In genomic region chr16:86202267-86202666, GRCh38 we compare ENCODE assay signal across 22 cellular contexts.
DNase-seq lines count a peak whose midpoint lies in the region; ATAC-seq, FAIRE-seq and TF ChIP-seq lines count a peak whose summit lies in the region.
"Had no signal": no experiment of that assay in that cellular context is flagged by ENCODE, and none has a peak within 500 bp of the region (broad histone marks: within the 10 kb centered on the region; RNA-seq: fewer than 3 reads in every experiment).

No MANE protein-coding gene starts in this region.

- H3K27ac Mint-ChIP-seq in CD8-positive, alpha-beta memory T cell, result peak overlapping the region in 1 of 8 donors; percentile 89
- H3K27ac Mint-ChIP-seq: CD4-positive, CD25-positive, alpha-beta regulatory T cell had no signal

- DNase-seq in H1 (ENCODE audit: low read depth in 1 of 2, low spot score in 2 of 2), result no peak
- DNase-seq in mesenteric fat pad (ENCODE audit: low spot score), result peak; percentile 74
- peak; percentile 55 for DNase-seq in sigmoid colon
- no peak for DNase-seq in cerebellar cortex (ENCODE audit: low spot score)
- DNase-seq in CD8-positive, alpha-beta memory T cell, result no peak
- no peak for DNase-seq in omental fat pad (ENCODE audit: low spot score)
- no peak for DNase-seq in activated CD4-positive, alpha-beta T cell treated with anti-CD3 and anti-CD28 coated beads for 4 hours
- DNase-seq: CD4-positive, CD25-positive, alpha-beta regulatory T cell; COR-L47; DMS 273 treated with DMSO at 0.1 percent for 48 hours; DMS79 treated with DMSO at 0.1 percent for 48 hours; GM23248; KG1; NCI-H1092 treated with DMSO at 0.1 percent for 48 hours; NCI-H1436 treated with DMSO at 0.1 percent for 48 hours; NCI-H2029; NCI-H2227 treated with DMSO at 0.1 percent for 48 hours; NCI-H510A treated with DMSO at 0.1 percent for 48 hours; NCI-H82 had no signal

- H3K9ac ChIP-seq in H1 (replicated peaks in 1 of 4; ENCODE audit: extremely low read depth in 1 of 4, low read depth in 3 of 4, low read length in 3 of 4), result no peak overlapping the region
- H3K9ac ChIP-seq: GM23248 had no signal

- no peak overlapping the region for H2BK12ac ChIP-seq in H1 (ENCODE audit: low read depth, low read length)

- no peak overlapping the region for H3K4me2 ChIP-seq in H1 (ENCODE audit: insufficient read depth in 1 of 2, low read depth in 2 of 2, low read length in 2 of 2)

- no peaks in the 10 kb centered on the region for H3K79me1 ChIP-seq in H1 (ENCODE audit: low read depth, low read length)

- TF ChIP-seq POLR2A in H1 (IDR thresholded peaks at IDR 0.05; ENCODE audit: control extremely low read depth in 1 of 2, low read depth in 2 of 2, low read length in 2 of 2) (no peak), sigmoid colon (IDR thresholded peaks at IDR 0.05) (no peak)

- no peak overlapping the region for H3K27ac ChIP-seq in H1 (ENCODE audit: low read depth, low read length)
- peak overlapping the region; percentile 87 to 96 (median 92) for H3K27ac ChIP-seq in sigmoid colon
- no peak overlapping the region for H3K27ac ChIP-seq in CD8-positive, alpha-beta memory T cell (ENCODE audit: low read depth, low read length)
- H3K27ac ChIP-seq: GM23248 had no signal

- no peak overlapping the region for H2BK20ac ChIP-seq in H1 (ENCODE audit: low read length)

- TF ChIP-seq RAD21 in H1 (IDR thresholded peaks at IDR 0.05 in 1 of 2, conservative IDR thresholded peaks at IDR 0.05 in 1 of 2; ENCODE audit: low read depth in 2 of 2, low read length in 2 of 2), result no peak

- ATAC-seq in omental fat pad (ENCODE audit: low FRiP score), result no peak
- ATAC-seq: HCT116 had no signal

- H4K5ac ChIP-seq in H1 (ENCODE audit: insufficient read length, low read depth, low read length), result no peak overlapping the region

- H2AK5ac ChIP-seq in H1 (ENCODE audit: low read depth, low read length), result no peak overlapping the region

- H3K4me3 Mint-ChIP-seq in CD8-positive, alpha-beta memory T cell, result no peak overlapping the region
- H3K4me3 Mint-ChIP-seq: CD4-positive, CD25-positive, alpha-beta regulatory T cell had no signal

- no peaks in the 10 kb centered on the region for H3K79me2 ChIP-seq in H1 (ENCODE audit: control insufficient read depth in 1 of 2, insufficient read depth in 2 of 2, low read length in 2 of 2)

- H2BK15ac ChIP-seq in H1 (ENCODE audit: low read length), result no peak overlapping the region

- no peaks in the 10 kb centered on the region for H3K23me2 ChIP-seq in H1 (ENCODE audit: low read depth, low read length)

- no peak for TF ChIP-seq CTCF in H1 (IDR thresholded peaks at IDR 0.05; ENCODE audit: control extremely low read depth in 1 of 3, insufficient read depth in 1 of 3, low read depth in 1 of 3, low read length in 3 of 3)
- no peak for TF ChIP-seq CTCF in sigmoid colon (IDR thresholded peaks at IDR 0.05)
- no peak for TF ChIP-seq CTCF in omental fat pad (IDR thresholded peaks at IDR 0.05)

- no peak overlapping the region for H3K56ac ChIP-seq in H1 (replicated peaks; ENCODE audit: insufficient read length, low read depth, low read length)

- H2BK5ac ChIP-seq in H1 (ENCODE audit: low read depth, low read length), result no peak overlapping the region

- POLR2A ChIA-PET in H1 (lab: Charles Lee; ENCODE audit: partially characterized antibody), result interaction anchor here (0.9 kb wide), 1 partner anchor 7 kb away, joined by 3 read pairs; no protein-coding TSS in a partner anchor
- POLR2A ChIA-PET in CD8-positive, alpha-beta memory T cell (lab: Charles Lee), result no interaction called here

- no peaks in the 10 kb centered on the region for H3K36me3 Mint-ChIP-seq in CD8-positive, alpha-beta memory T cell
- H3K36me3 Mint-ChIP-seq: CD4-positive, CD25-positive, alpha-beta regulatory T cell had no signal

- no peak for TF ChIP-seq EP300 in H1 (IDR thresholded peaks at IDR 0.05; ENCODE audit: borderline replicate concordance in 1 of 2, low read depth in 2 of 2, low read length in 2 of 2)
- no peak for TF ChIP-seq EP300 in sigmoid colon (IDR thresholded peaks at IDR 0.05)

- H2AFZ ChIP-seq in H1 (ENCODE audit: low read length), result 0 out of 2 replicates have a peak overlapping the region, but pooled peaks have one; percentile 64
- H2AFZ ChIP-seq: GM23248 had no signal

- no peak overlapping the region for H2BK120ac ChIP-seq in H1 (replicated peaks; ENCODE audit: low read depth, low read length)

- no peak for FAIRE-seq in H1 (lab: Jason Lieb, UNC)
- FAIRE-seq: GM12878, RCC 7860 had no signal

- peaks cover 0 to 9% (median 4%) of the 10 kb centered on the region in 4 experiments; a peak in 4 of 7 replicates for H3K4me1 ChIP-seq in H1 (replicated peaks in 1 of 4; ENCODE audit: control insufficient read depth in 3 of 4, insufficient read depth in 4 of 4, low read length in 3 of 4)
- peaks cover 0 to 41% (median 36%) of the 10 kb centered on the region in 4 donors for H3K4me1 ChIP-seq in sigmoid colon
- H3K4me1 ChIP-seq in CD8-positive, alpha-beta memory T cell (ENCODE audit: insufficient read depth, low read length), result no peaks in the 10 kb centered on the region

- no peak overlapping the region for H3K23ac ChIP-seq in H1 (ENCODE audit: insufficient read length)

- CTCF ChIA-PET in H1 (lab: Charles Lee; ENCODE audit: partially characterized antibody), result interaction anchor here (0.6 to 1.3 kb wide), 2 partner anchors 119 to 982 kb away, joined by 3 read pairs; no protein-coding TSS in a partner anchor
- CTCF ChIA-PET in CD8-positive, alpha-beta memory T cell (lab: Charles Lee), result no interaction called here

- H3K9me3 ChIP-seq in H1 (ENCODE audit: insufficient read depth in 2 of 2, low read depth in 1 of 2, low read length in 1 of 2), result no peaks in the 10 kb centered on the region
- H3K9me3 ChIP-seq in sigmoid colon, result no peaks in the 10 kb centered on the region
- H3K9me3 ChIP-seq in CD8-positive, alpha-beta memory T cell (ENCODE audit: low read length), result no peaks in the 10 kb centered on the region

- H3K27me3 Mint-ChIP-seq in CD8-positive, alpha-beta memory T cell, result peaks cover 22 to 40% of the 10 kb centered on the region in 2 donors

- no peaks in the 10 kb centered on the region for H4K20me1 ChIP-seq in H1 (replicated peaks in 1 of 2; ENCODE audit: control insufficient read depth in 1 of 2, insufficient read depth in 2 of 2, low read length in 2 of 2)

- H4K91ac ChIP-seq in H1 (replicated peaks; ENCODE audit: insufficient read length, low read length), result no peak overlapping the region

- H3K9me3 Mint-ChIP-seq in CD8-positive, alpha-beta memory T cell, result no peaks in the 10 kb centered on the region

- no peak overlapping the region for H3K14ac ChIP-seq in H1 (ENCODE audit: insufficient read length)

- H4K8ac ChIP-seq in H1 (ENCODE audit: extremely low read depth, insufficient read depth, low read length), result no peak overlapping the region; the same call in 1 of the 2 replicates

- H3K18ac ChIP-seq in H1 (ENCODE audit: extremely low read depth, low read length), result no peak overlapping the region; the same call in 1 of the 2 replicates

- no peaks in the 10 kb centered on the region for H3K36me3 ChIP-seq in H1 (ENCODE audit: control insufficient read depth in 2 of 4, insufficient read depth in 4 of 4, low read length in 3 of 4)
- no peaks in the 10 kb centered on the region for H3K36me3 ChIP-seq in sigmoid colon
- no peaks in the 10 kb centered on the region for H3K36me3 ChIP-seq in CD8-positive, alpha-beta memory T cell (ENCODE audit: insufficient read depth, low read length)

- H3K4me3 ChIP-seq in H1 (ENCODE audit: extremely low read depth in 1 of 4, insufficient read depth in 2 of 4, low read depth in 3 of 4, low read length in 4 of 4), result no peak overlapping the region
- H3K4me3 ChIP-seq in sigmoid colon, result no peak overlapping the region
- H3K4me3 ChIP-seq in CD8-positive, alpha-beta memory T cell (ENCODE audit: low read length), result no peak overlapping the region
- H3K4me3 ChIP-seq: GM12878, GM23248 had no signal

- WGBS in H1 (ENCODE audit: extremely low coverage in 1 of 2, insufficient coverage in 1 of 2, insufficient read length in 1 of 2, insufficient replicate concordance in 2 of 2, low coverage in 1 of 2, low lambda C conversion rate in 2 of 2, missing lambda C conversion rate in 1 of 2), 2 experiments, result 94% methylated on average over 12 of the region's 16 CpGs; no CpG with 5 or more reads in 1 of the 2 experiments
- 52 to 70% methylated on average over 16 of the region's 16 CpGs for WGBS in sigmoid colon, 2 donors

- H3K27me3 ChIP-seq in H1 (replicated peaks in 1 of 4; ENCODE audit: control insufficient read depth in 3 of 4, extremely low read depth in 1 of 4, insufficient read depth in 3 of 4, low read length in 3 of 4), result no peaks in the 10 kb centered on the region; a peak in 1 of 7 replicates
- no peaks in the 10 kb centered on the region for H3K27me3 ChIP-seq in sigmoid colon
- H3K27me3 ChIP-seq in CD8-positive, alpha-beta memory T cell (ENCODE audit: insufficient read depth, low read length, poor library complexity, severe bottlenecking), result peaks cover 5% of the 10 kb centered on the region

- H3K4me1 Mint-ChIP-seq in CD8-positive, alpha-beta memory T cell, result no peaks in the 10 kb centered on the region
- H3K4me1 Mint-ChIP-seq: CD4-positive, CD25-positive, alpha-beta regulatory T cell had no signal

- intact Hi-C loops in sigmoid colon (cut with DNase I), result no loop called here

- no peak overlapping the region for H3K4ac ChIP-seq in H1 (replicated peaks; ENCODE audit: insufficient read length, low read depth, low read length)

TF ChIP-seq in H1, 55 proteins besides CTCF, POLR2A, EP300 and RAD21:
- TF ChIP-seq ATF2 (IDR thresholded peaks at IDR 0.05; ENCODE audit: low read length) (no peak), SP2 (IDR thresholded peaks at IDR 0.05; ENCODE audit: low read length) (no peak), EZH2 (IDR thresholded peaks at IDR 0.05; ENCODE audit: low read depth, low read length, severe bottlenecking) (no peak), MAX (IDR thresholded peaks at IDR 0.05) (no peak)

Comparison
In these comparisons a context has a peak if more than half of its experiments do, and no peak if none do; other contexts are left out.
1. DNase-seq: peak in mesenteric fat pad (single experiment) and sigmoid colon (single experiment); none in H1 (0 of 2), cerebellar cortex (single experiment), CD8-positive, alpha-beta memory T cell (0 of 5), omental fat pad (single experiment) and activated CD4-positive, alpha-beta T cell treated with anti-CD3 and anti-CD28 coated beads for 4 hours (0 of 2).
2. H3K27ac ChIP-seq: peak in sigmoid colon (4 of 4); none in H1 (single experiment) and CD8-positive, alpha-beta memory T cell (single experiment).